Comparison of ENCODE assay signal across 8 cellular contexts in the genomic region with DNA sequence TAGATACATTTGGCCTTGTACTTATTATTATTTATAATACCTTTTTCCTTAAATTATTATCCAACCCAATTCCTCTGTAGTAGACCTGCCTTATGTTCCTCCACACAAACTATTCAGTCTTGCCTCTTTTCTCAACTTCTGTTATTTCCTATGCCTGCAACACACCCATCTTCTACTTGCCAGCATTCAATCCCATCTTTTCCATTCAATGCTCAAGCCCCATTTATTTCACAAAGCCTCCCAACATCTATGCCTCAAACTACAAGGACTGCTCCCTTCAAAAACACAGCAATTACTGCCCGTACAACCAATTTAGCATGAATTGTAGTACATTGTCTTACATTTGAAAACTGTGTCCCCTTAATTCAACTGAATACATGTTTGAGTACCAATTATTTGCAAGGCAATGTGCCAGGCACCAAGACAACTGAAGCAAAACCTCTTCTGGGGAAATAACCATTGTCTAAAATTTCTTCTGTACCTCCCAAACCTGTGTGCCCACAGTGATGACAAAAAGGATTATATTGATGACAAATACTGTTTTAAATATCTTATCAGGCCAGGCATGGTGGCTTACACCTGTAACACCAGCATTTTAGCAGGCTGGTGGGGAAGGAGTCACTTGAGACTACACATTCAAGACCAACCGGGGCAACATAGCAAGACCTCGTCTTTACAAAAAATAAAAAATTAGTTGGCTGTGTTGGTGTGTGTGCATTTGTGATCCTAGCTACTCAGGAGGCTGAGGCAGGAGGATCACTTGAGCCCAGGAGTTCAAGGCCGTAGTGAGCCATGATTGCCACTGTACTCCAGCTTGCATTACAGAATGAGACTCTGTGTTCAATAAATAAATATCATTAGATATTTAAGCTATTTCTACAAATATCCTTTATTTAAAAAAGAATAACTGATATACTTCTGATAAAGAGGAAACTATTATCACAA. TPM values are rescaled to one million over a fixed set of nuclear protein-coding genes. Genes with fewer than 3 reads are reported as not detected.
DNase-seq lines count a peak whose midpoint lies in the region; ATAC-seq and TF ChIP-seq lines count a peak whose summit lies in the region.

No MANE protein-coding gene starts in this region.

- H3K4me1 ChIP-seq in OCI-LY3 (ENCODE audit: low read length) (peaks cover 52% of the 10 kb centered on the region), endocrine pancreas (ENCODE audit: control insufficient read depth, insufficient read depth, low read length) (peaks cover 51% of the 10 kb centered on the region), psoas muscle (peaks cover 53% of the 10 kb centered on the region), BE2C (no peaks in the 10 kb centered on the region)

- no peak for DNase-seq in GM12865 (ENCODE audit: low read depth)
- DNase-seq in psoas muscle: no peak
- no peak for DNase-seq in NCI-H524 (lab: John Stamatoyannopoulos, UW)
- DNase-seq in BE2C: no peak
- DNase-seq in NCI-H446 (lab: John Stamatoyannopoulos, UW): no peak

- H3K27me3 ChIP-seq in OCI-LY3 (ENCODE audit: low read depth, low read length) (no peaks in the 10 kb centered on the region), endocrine pancreas (ENCODE audit: control insufficient read depth, insufficient read depth, low read length) (no peaks in the 10 kb centered on the region), psoas muscle (ENCODE audit: insufficient read depth in 3 of 3, low read length in 2 of 3) (no peaks in the 10 kb centered on the region), BE2C (no peaks in the 10 kb centered on the region)

- H3K9ac ChIP-seq in OCI-LY3 (ENCODE audit: low read length): no peak overlapping the region
- H3K9ac ChIP-seq in endocrine pancreas (ENCODE audit: control insufficient read depth, insufficient read depth, low read length): no peak overlapping the region

- 74 to 81% (median 77%) methylated on average over 4 of the region's 4 CpGs for WGBS in psoas muscle, 3 donors

- no peak overlapping the region for H3K27ac ChIP-seq in OCI-LY3 (ENCODE audit: low read length)
- peak overlapping the region; percentile 61 for H3K27ac ChIP-seq in psoas muscle

- peak overlapping the region; percentile 73 for H3K4me2 ChIP-seq in OCI-LY3 (ENCODE audit: low read length)

- H3K4me3 ChIP-seq in GM12865 (ENCODE audit: low read depth, low read length) (peak overlapping the region; percentile 72), OCI-LY3 (ENCODE audit: low read length) (peak overlapping the region; percentile 60), endocrine pancreas (ENCODE audit: control insufficient read depth, insufficient read depth, low read length) (peak overlapping the region; percentile 91), psoas muscle (peak overlapping the region; percentile 43), BE2C (ENCODE audit: low read depth, low read length) (no peak overlapping the region)

- ATAC-seq in psoas muscle: no peak
- ATAC-seq in GM18498 (IDR thresholded peaks at IDR 0.05; ENCODE audit: unreplicated experiment): no peak

- H4K20me1 ChIP-seq in OCI-LY3 (ENCODE audit: insufficient read depth, low read length): peaks cover 89% of the 10 kb centered on the region

- intact Hi-C loops in psoas muscle (cut with DNase I): no loop called here

- H2AFZ ChIP-seq in OCI-LY3 (ENCODE audit: low read depth, low read length): no peak overlapping the region

- H3K36me3 ChIP-seq in OCI-LY3 (replicated peaks; ENCODE audit: low read depth, low read length): peaks cover 21% of the 10 kb centered on the region
- H3K36me3 ChIP-seq in endocrine pancreas (ENCODE audit: control insufficient read depth, insufficient read depth, low read length): no peaks in the 10 kb centered on the region
- H3K36me3 ChIP-seq in psoas muscle (ENCODE audit: insufficient read depth in 1 of 2, low read depth in 1 of 2): no peaks in the 10 kb centered on the region
- H3K36me3 ChIP-seq in BE2C: no peaks in the 10 kb centered on the region

- peaks cover 93% of the 10 kb centered on the region for H3K79me2 ChIP-seq in OCI-LY3 (ENCODE audit: low read length)

- TF ChIP-seq CTCF in GM12865 (IDR thresholded peaks at IDR 0.05; ENCODE audit: insufficient read depth, low read depth, low read length, missing control alignments): no peak
- TF ChIP-seq CTCF in OCI-LY3 (IDR thresholded peaks at IDR 0.05; ENCODE audit: low read depth, low read length): no peak
- TF ChIP-seq CTCF in psoas muscle (IDR thresholded peaks at IDR 0.05): no peak
- no peak for TF ChIP-seq CTCF in BE2C (IDR thresholded peaks at IDR 0.05; ENCODE audit: low read depth, low read length)

- H3K9me3 ChIP-seq in OCI-LY3 (ENCODE audit: insufficient read depth, low read length) (no peaks in the 10 kb centered on the region), endocrine pancreas (ENCODE audit: control insufficient read depth, low read length) (no peaks in the 10 kb centered on the region), psoas muscle (no peaks in the 10 kb centered on the region), BE2C (no peaks in the 10 kb centered on the region)

RNA-seq across cellular contexts. Expression of a gene that starts 35.1 kb away (rescaled TPM):
- 10 to 100 TPM; 20.5 to 25.9 (median 22.6) TPM for total RNA-seq in psoas muscle
- polyA plus RNA-seq in psoas muscle: 10 to 100 TPM in 2 of 3 donors, 1 to 10 TPM in 1; 7.3 to 28.6 (median 13.0) TPM
- 2.7 TPM for polyA plus RNA-seq in BE2C (2012; ENCODE audit: insufficient read depth, insufficient read length, low read depth)
